ENCODE assay signal across 8 cellular contexts in genomic region chr6:26033942-26034354, GRCh38. TPM values are rescaled to one million over a fixed set of nuclear protein-coding genes. Genes with fewer than 3 reads are reported as not detected.
DNase-seq lines count a peak whose midpoint lies in the region; ATAC-seq and TF ChIP-seq lines count a peak whose summit lies in the region.

No MANE protein-coding gene starts in this region.

- DNase-seq in SK-N-SH = no peak
- DNase-seq in activated naive CD8-positive, alpha-beta T cell treated with anti-CD3 and anti-CD28 coated beads for 36 hours = peak; percentile 61
- DNase-seq in spleen = no peak

- ATAC-seq in SK-N-SH treated with all-trans-retinoic acid at 6 μM for 48 hours (no peak), HG03095 (IDR thresholded peaks at IDR 0.05; ENCODE audit: unreplicated experiment) (no peak), GM18861 (IDR thresholded peaks at IDR 0.05; ENCODE audit: unreplicated experiment) (no peak), GM18868 (IDR thresholded peaks at IDR 0.05; ENCODE audit: unreplicated experiment) (no peak)

- peak overlapping the region; percentile 87 for H3K4me3 Mint-ChIP-seq in activated naive CD8-positive, alpha-beta T cell treated with anti-CD3 and anti-CD28 coated beads for 36 hours

- H4K20me1 ChIP-seq in SK-N-SH (ENCODE audit: insufficient read depth) = no peaks in the 10 kb centered on the region

- peak overlapping the region; percentile 57 for H3K9ac ChIP-seq in SK-N-SH
- peak overlapping the region; percentile 99 for H3K9ac ChIP-seq in iPS-18a (ENCODE audit: low read length)

- intact Hi-C loops in spleen (cut with DNase I; ENCODE audit: low total_unique reads) = no loop called here

- peak overlapping the region; percentile 83 to 92 for H3K27ac ChIP-seq in SK-N-SH (ENCODE audit: low read depth in 2 of 2, low read length in 1 of 2)
- H3K27ac ChIP-seq in iPS-18a (ENCODE audit: low read length) = peak overlapping the region; percentile 95
- peak overlapping the region; percentile 85 to 96 (median 95) for H3K27ac ChIP-seq in spleen

- H3F3A ChIP-seq in SK-N-SH (replicated peaks; ENCODE audit: insufficient read depth) = peaks cover 36% of the 10 kb centered on the region

- H3K36me3 Mint-ChIP-seq in activated naive CD8-positive, alpha-beta T cell treated with anti-CD3 and anti-CD28 coated beads for 36 hours = peaks cover 6% of the 10 kb centered on the region

- H3K4me1 ChIP-seq in SK-N-SH (ENCODE audit: control insufficient read depth in 1 of 2, insufficient read depth in 2 of 2, low read depth in 1 of 2, low read length in 1 of 2) (peaks cover 10 to 11% of the 10 kb centered on the region in 2 experiments; a peak in 3 of 4 replicates), iPS-18a (ENCODE audit: control insufficient read depth, low read depth, low read length) (peaks cover 26% of the 10 kb centered on the region), spleen (peaks cover 5 to 45% (median 27%) of the 10 kb centered on the region in 6 donors)

- TF ChIP-seq POLR2A in spleen (IDR thresholded peaks at IDR 0.05) = no peak

- 6% methylated on average over 19 of the region's 19 CpGs for whole genome bisulfite sequencing in SK-N-SH (ENCODE audit: low lambda C conversion rate)
- WGBS in spleen, 5 donors = 3 to 6% (median 4%) methylated on average over 19 of the region's 19 CpGs

- no peaks in the 10 kb centered on the region for H3K9me2 ChIP-seq in SK-N-SH

- TF ChIP-seq EP300 in SK-N-SH (IDR thresholded peaks at IDR 0.05; ENCODE audit: borderline replicate concordance in 1 of 2, low read depth in 1 of 2, low read length in 1 of 2) = no peak

- H2AFZ ChIP-seq in SK-N-SH (ENCODE audit: low read depth) = peak overlapping the region; percentile 83

- H3K36me3 ChIP-seq in SK-N-SH (replicated peaks in 1 of 2; ENCODE audit: control insufficient read depth in 1 of 2, insufficient read depth in 2 of 2, low read length in 1 of 2) = no peaks in the 10 kb centered on the region
- H3K36me3 ChIP-seq in iPS-18a (ENCODE audit: control insufficient read depth, low read depth, low read length) = no peaks in the 10 kb centered on the region
- H3K36me3 ChIP-seq in spleen = no peaks in the 10 kb centered on the region

- H3K4me3 ChIP-seq in SK-N-SH (ENCODE audit: low read depth in 2 of 2, low read length in 1 of 2) = peak overlapping the region; percentile 46 to 73
- H3K4me3 ChIP-seq in iPS-18a (ENCODE audit: low read length) = peak overlapping the region; percentile 77
- peak overlapping the region; percentile 18 to 72 (median 45) for H3K4me3 ChIP-seq in spleen

- H3K27ac Mint-ChIP-seq in activated naive CD8-positive, alpha-beta T cell treated with anti-CD3 and anti-CD28 coated beads for 36 hours = peak overlapping the region; percentile 98

- H3K79me2 ChIP-seq in SK-N-SH (ENCODE audit: insufficient read depth) = no peaks in the 10 kb centered on the region

- CTCF ChIA-PET in SK-N-SH (lab: Yijun Ruan, JAX) = no interaction called here

- POLR2A ChIA-PET in SK-N-SH (lab: Yijun Ruan, JAX) = interaction anchor here (0.6 to 7.1 kb wide), 16 partner anchors 10 to 1839 kb away, joined by 3 to 166 read pairs (median 17); a partner anchor contains a TSS

- H3K27me3 ChIP-seq in SK-N-SH (ENCODE audit: insufficient read depth) = no peaks in the 10 kb centered on the region
- no peaks in the 10 kb centered on the region for H3K27me3 ChIP-seq in iPS-18a (ENCODE audit: control insufficient read depth, insufficient read depth, low read length)
- H3K27me3 ChIP-seq in spleen (replicated peaks in 1 of 7) = no peaks in the 10 kb centered on the region

- peak overlapping the region; percentile 67 for H3K4me2 ChIP-seq in SK-N-SH

- no peaks in the 10 kb centered on the region for H3K9me3 Mint-ChIP-seq in activated naive CD8-positive, alpha-beta T cell treated with anti-CD3 and anti-CD28 coated beads for 36 hours

- TF ChIP-seq RAD21 in SK-N-SH (IDR thresholded peaks at IDR 0.05; ENCODE audit: low read length) = no peak

- H3K4me1 Mint-ChIP-seq in activated naive CD8-positive, alpha-beta T cell treated with anti-CD3 and anti-CD28 coated beads for 36 hours = peaks cover 36% of the 10 kb centered on the region

- TF ChIP-seq CTCF in SK-N-SH (IDR thresholded peaks at IDR 0.05) (no peak), spleen (IDR thresholded peaks at IDR 0.05 in 8 of 11, conservative IDR thresholded peaks at IDR 0.05 in 3 of 11) (no peak)

- no peaks in the 10 kb centered on the region for H3K9me3 ChIP-seq in SK-N-SH
- H3K9me3 ChIP-seq in iPS-18a (ENCODE audit: control insufficient read depth, low read depth, low read length) = no peaks in the 10 kb centered on the region
- no peaks in the 10 kb centered on the region for H3K9me3 ChIP-seq in spleen

- H3K27me3 Mint-ChIP-seq in activated naive CD8-positive, alpha-beta T cell treated with anti-CD3 and anti-CD28 coated beads for 36 hours = peaks cover 13% of the 10 kb centered on the region

TF ChIP-seq in SK-N-SH, 30 proteins besides CTCF, POLR2A, EP300 and RAD21:
- TF ChIP-seq MXI1 (IDR thresholded peaks at IDR 0.05; ENCODE audit: low read depth, low read length) (peak; percentile 51; the same call in 1 of the 2 replicates), USF1 (IDR thresholded peaks at IDR 0.05; ENCODE audit: borderline replicate concordance, low read depth) (no peak)

TF ChIP-seq in SK-N-SH treated with all-trans-retinoic acid at 6 μM for 48 hours, 23 proteins besides CTCF, POLR2A, EP300 and RAD21:
- TF ChIP-seq TSHZ2 (CRISPR knock-in tag; IDR thresholded peaks at IDR 0.05) = no peak

RNA-seq across cellular contexts. Expression of gene HFE, which starts 53.3 kb away (rescaled TPM):
- polyA plus RNA-seq in SK-N-SH (2012; rRNA removed) (not detected in 2 replicates), spleen (1 to 10 TPM; 2.4 to 3.5 (median 2.8) TPM)
- not detected in 2 replicates for polyA plus RNA-seq in SK-N-SH (2012; cell fraction: cytosol; rRNA removed)
- polyA plus RNA-seq in SK-N-SH (2012; cell fraction: nucleus; rRNA removed) = not detected in 2 replicates
- under 1 TPM; 0.76 to 0.80 TPM for total RNA-seq in activated naive CD8-positive, alpha-beta T cell treated with anti-CD3 and anti-CD28 coated beads for 36 hours
- total RNA-seq in spleen = 10 to 100 TPM; 12.4 to 30.3 (median 19.0) TPM

Comparison
In these comparisons a context has a peak if more than half of its experiments do, and no peak if none do; other contexts are left out.
1. RNA of gene HFE, which starts 53.3 kb away (total RNA-seq): 12.4 to 30.3 TPM in spleen; 0.76 to 0.80 TPM in activated naive CD8-positive, alpha-beta T cell treated with anti-CD3 and anti-CD28 coated beads for 36 hours; every median in the first group is over 4 times any median in the second.
2. Peak in every context shown above with its lines, with median percentiles within 50 percentile points of each other: H3K27ac ChIP-seq and H3K4me3 ChIP-seq.